ENCODE assay signal across 29 cellular contexts in the genomic region with DNA sequence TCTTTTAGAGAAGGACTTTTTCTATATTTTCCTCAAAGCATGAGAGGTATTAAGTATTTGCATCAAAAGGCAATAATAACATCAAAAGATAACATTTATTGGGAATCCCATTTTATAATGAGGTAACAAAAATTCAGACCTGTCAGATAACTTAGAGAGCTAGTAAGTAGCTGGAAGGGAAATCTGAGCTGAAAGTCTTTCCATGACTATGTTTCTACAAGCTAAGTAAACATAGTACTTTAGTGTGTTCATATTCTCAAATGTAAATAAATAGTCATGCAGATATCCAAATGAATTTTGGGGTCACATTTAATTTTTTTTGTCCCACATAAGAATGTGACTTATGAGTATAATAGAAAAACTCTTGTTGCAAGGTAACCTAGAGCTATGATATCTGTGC.
"Had no signal": no experiment of that assay in that cellular context is flagged by ENCODE, and none has a peak within 500 bp of the region (broad histone marks: within the 10 kb centered on the region; RNA-seq: fewer than 3 reads in every experiment).

No MANE protein-coding gene starts in this region.

- H3K27me3 ChIP-seq: breast epithelium, esophagus squamous epithelium, gastrocnemius medialis, hepatocyte, neutrophil, ovary, uterus had no signal

- H3K36me3 ChIP-seq: breast epithelium, ovary, prostate gland, uterus had no signal

- ATAC-seq: gastrocnemius medialis; stimulated activated effector memory CD8-positive, alpha-beta T cell treated with anti-CD3 and anti-CD28 coated beads, Interleukin-12 subunit alpha, Interleukin-12 subunit beta, amount 100 ng/mL, for 72 hours had no signal

- H3K9me3 ChIP-seq: gastrocnemius medialis, prostate gland, uterus had no signal

- H3K4me3 ChIP-seq: breast epithelium, esophagus squamous epithelium, gastrocnemius medialis, hepatocyte, ovary, prostate gland, uterus had no signal

- H3K4me1 ChIP-seq: breast epithelium, esophagus squamous epithelium, gastrocnemius medialis, prostate gland, uterus had no signal

- DNase-seq: activated CD4-positive, alpha-beta memory T cell treated with anti-CD3 and anti-CD28 coated beads for 36 hours; activated CD4-positive, alpha-beta T cell treated with anti-CD3 and anti-CD28 coated beads, Interleukin-2, amount 10 ng/mL, durations not matched to agents 24 days and 14 days; activated CD4-positive, CD25-positive, alpha-beta regulatory T cell treated with anti-CD3 and anti-CD28 coated beads, Interleukin-2, amount 50 U/mL, for 72 hours; activated CD8-positive, alpha-beta memory T cell treated with anti-CD3 and anti-CD28 coated beads, Interleukin-2, amount 50 U/mL, for 4 hours; activated effector memory CD4-positive, alpha-beta T cell treated with anti-CD3 and anti-CD28 coated beads, Interleukin-2, amount 50 U/mL, for 16 hours; activated naive CD4-positive, alpha-beta T cell treated with anti-CD3 and anti-CD28 coated beads, Interleukin-2, amount 10 ng/mL, durations not matched to agents 7 days and 5 days; activated naive CD8-positive, alpha-beta T cell treated with anti-CD3 and anti-CD28 coated beads, Interleukin-2, amount 10 ng/mL, durations not matched to agents 7 days and 5 days; activated T-cell treated with anti-CD3 and anti-CD28 coated beads, Interleukin-2, amount 50 U/mL, for 1 hour; amniotic stem cell; dermis blood vessel endothelial cell; effector CD4-positive, alpha-beta T cell; esophagus squamous epithelium; gastrocnemius medialis; kidney; naive B cell; nephron progenitor cell; ovary; retina; small intestine; stimulated activated CD4-positive, alpha-beta T cell treated with anti-CD3 and anti-CD28 coated beads, Interleukin-4, amount 100 ng/mL, for 24 hours; substantia nigra; T-helper 2 cell; uterus had no signal

- FAIRE-seq: colon had no signal
